ENCODE assay signal across 8 cellular contexts in genomic region chr9:129035838-129036237, GRCh38. TPM values are rescaled to one million over a fixed set of nuclear protein-coding genes. Genes with fewer than 3 reads are reported as not detected.
DNase-seq lines count a peak whose midpoint lies in the region; ATAC-seq, FAIRE-seq and TF ChIP-seq lines count a peak whose summit lies in the region.
"Not testable (repeated sequence)": the region's sequence is repeated elsewhere in the genome, so short reads cannot be mapped to it uniquely, and the experiment has no call there.

No MANE protein-coding gene starts in this region.

- POLR2A ChIA-PET in activated naive CD8-positive, alpha-beta T cell treated with anti-CD3 and anti-CD28 coated beads, Interleukin-2, amount 10 ng/mL, durations not matched to agents 7 days and 5 days (lab: Charles Lee) = interaction anchor here (1.0 to 1.7 kb wide), 8 partner anchors 8 to 206 kb away, joined by 3 to 10 read pairs (median 4); partner anchors contain the start of genes SH3GLB2 and SPOUT1

- H3K36me3 Mint-ChIP-seq in activated naive CD8-positive, alpha-beta T cell treated with anti-CD3 and anti-CD28 coated beads, Interleukin-2, amount 10 ng/mL, durations not matched to agents 7 days and 5 days; osteocyte (ENCODE audit: unreplicated experiment): not testable (repeated sequence)

- WGBS in tibial nerve, 2 donors = 45 to 60% methylated on average over 13 of the region's 13 CpGs

- not testable (repeated sequence) for H3K4me1 ChIP-seq in RWPE2 (ENCODE audit: insufficient read depth, poor library complexity, severe bottlenecking)
- peaks cover 0 to 34% (median 14%) of the 10 kb centered on the region in 4 donors for H3K4me1 ChIP-seq in tibial nerve

- not testable (repeated sequence) for H3K36me3 ChIP-seq in RWPE2 (ENCODE audit: low read depth); tibial nerve

- not testable (repeated sequence) for TF ChIP-seq EP300 in tibial nerve (IDR thresholded peaks at IDR 0.05)

- intact Hi-C loops in left colon (cut with DNase I, micrococcal nuclease) = not testable (repeated sequence)

- not testable (repeated sequence) for TF ChIP-seq POLR2A in tibial nerve (IDR thresholded peaks at IDR 0.05)

- H3K27ac ChIP-seq in RWPE2 (ENCODE audit: poor library complexity, severe bottlenecking) = not testable (repeated sequence)
- peak overlapping the region; percentile 45 to 85 (median 78) for H3K27ac ChIP-seq in tibial nerve

- ATAC-seq in HG03108 (IDR thresholded peaks at IDR 0.05; ENCODE audit: unreplicated experiment) = peak; percentile 1
- ATAC-seq in RWPE2 (ENCODE audit: low read depth) = not testable (repeated sequence)
- ATAC-seq in activated naive CD8-positive, alpha-beta T cell treated with anti-CD3 and anti-CD28 coated beads, Interleukin-2, amount 10 ng/mL, durations not matched to agents 7 days and 5 days (ENCODE audit: low read depth) = peak; percentile 12
- peak; percentile 18 for ATAC-seq in left colon

- H3K27me3 Mint-ChIP-seq in activated naive CD8-positive, alpha-beta T cell treated with anti-CD3 and anti-CD28 coated beads, Interleukin-2, amount 10 ng/mL, durations not matched to agents 7 days and 5 days; osteocyte (ENCODE audit: unreplicated experiment): not testable (repeated sequence)

- not testable (repeated sequence) for H3K27me3 ChIP-seq in RWPE2 (ENCODE audit: insufficient read depth, poor library complexity, severe bottlenecking); tibial nerve

- not testable (repeated sequence) for H3K9me3 Mint-ChIP-seq in activated naive CD8-positive, alpha-beta T cell treated with anti-CD3 and anti-CD28 coated beads, Interleukin-2, amount 10 ng/mL, durations not matched to agents 7 days and 5 days; osteocyte (ENCODE audit: unreplicated experiment)

- H3K9me3 ChIP-seq in RWPE2 (ENCODE audit: severe bottlenecking); tibial nerve: not testable (repeated sequence)

- TF ChIP-seq CTCF in D721Med (IDR thresholded peaks at IDR 0.05; ENCODE audit: insufficient read depth, missing control alignments); RWPE2 (IDR thresholded peaks at IDR 0.05; ENCODE audit: poor library complexity, severe bottlenecking); epithelial cell of esophagus (IDR thresholded peaks at IDR 0.05; ENCODE audit: insufficient read depth, low read depth, low read length, missing control alignments); osteocyte (IDR thresholded peaks at IDR 0.05); tibial nerve (IDR thresholded peaks at IDR 0.05): not testable (repeated sequence)

- peak overlapping the region; percentile 93 for H3K4me3 ChIP-seq in RWPE2 (ENCODE audit: severe bottlenecking)
- H3K4me3 ChIP-seq in epithelial cell of esophagus (ENCODE audit: low read length) = peak overlapping the region; percentile 81
- H3K4me3 ChIP-seq in tibial nerve = peak overlapping the region; percentile 70 to 96 (median 78)

- peak overlapping the region; percentile 68 for H3K27ac Mint-ChIP-seq in activated naive CD8-positive, alpha-beta T cell treated with anti-CD3 and anti-CD28 coated beads, Interleukin-2, amount 10 ng/mL, durations not matched to agents 7 days and 5 days
- peak overlapping the region; percentile 77 for H3K27ac Mint-ChIP-seq in osteocyte (ENCODE audit: unreplicated experiment)

- peak; percentile 45 for DNase-seq in D721Med (ENCODE audit: insufficient read length, low spot score)
- DNase-seq in RWPE2 (ENCODE audit: low spot score); activated naive CD8-positive, alpha-beta T cell treated with anti-CD3 and anti-CD28 coated beads, Interleukin-2, amount 10 ng/mL, durations not matched to agents 7 days and 5 days; epithelial cell of esophagus (ENCODE audit: low read depth); osteocyte (ENCODE audit: extremely low spot score, unreplicated experiment); tibial nerve (ENCODE audit: low spot score in 2 of 2): not testable (repeated sequence)
- DNase-seq in left colon = peak; percentile 34 to 47

- FAIRE-seq in D721Med (lab: Jason Lieb, UNC) = not testable (repeated sequence)

- peak overlapping the region; percentile 95 for H3K4me3 Mint-ChIP-seq in activated naive CD8-positive, alpha-beta T cell treated with anti-CD3 and anti-CD28 coated beads, Interleukin-2, amount 10 ng/mL, durations not matched to agents 7 days and 5 days
- peak overlapping the region; percentile 97 for H3K4me3 Mint-ChIP-seq in osteocyte (ENCODE audit: unreplicated experiment)

- H3K4me1 Mint-ChIP-seq in activated naive CD8-positive, alpha-beta T cell treated with anti-CD3 and anti-CD28 coated beads, Interleukin-2, amount 10 ng/mL, durations not matched to agents 7 days and 5 days = peaks cover 17% of the 10 kb centered on the region
- peaks cover 25% of the 10 kb centered on the region for H3K4me1 Mint-ChIP-seq in osteocyte (ENCODE audit: unreplicated experiment)

RNA-seq across cellular contexts. Expression of gene MIGA2, which starts 0.6 kb away (rescaled TPM):
- 10 to 100 TPM; 62.1 to 66.0 TPM for total RNA-seq in activated naive CD8-positive, alpha-beta T cell treated with anti-CD3 and anti-CD28 coated beads, Interleukin-2, amount 10 ng/mL, durations not matched to agents 7 days and 5 days
- 10 to 100 TPM; 68.3 to 71.3 TPM for total RNA-seq in left colon
- 27.5 and 29.9 TPM in 2 replicates for total RNA-seq in osteocyte
- 10 to 100 TPM; 25.3 to 56.7 (median 34.2) TPM for total RNA-seq in tibial nerve

RNA-seq across cellular contexts. Expression of gene SH3GLB2, which starts 7.7 kb away (rescaled TPM):
- 100 to 1,000 TPM in 1 of 2 experiments, 10 to 100 TPM in 1; 98.7 to 104 TPM for total RNA-seq in activated naive CD8-positive, alpha-beta T cell treated with anti-CD3 and anti-CD28 coated beads, Interleukin-2, amount 10 ng/mL, durations not matched to agents 7 days and 5 days
- total RNA-seq in left colon (100 to 1,000 TPM; 158 to 169 TPM), osteocyte (105 and 113 TPM in 2 replicates), tibial nerve (100 to 1,000 TPM; 117 to 175 (median 129) TPM)

RNA-seq across cellular contexts. Expression of gene DOLPP1, which starts 45.1 kb away (rescaled TPM):
- total RNA-seq in activated naive CD8-positive, alpha-beta T cell treated with anti-CD3 and anti-CD28 coated beads, Interleukin-2, amount 10 ng/mL, durations not matched to agents 7 days and 5 days = 10 to 100 TPM; 17.4 to 21.6 TPM
- 10 to 100 TPM; 44.4 to 53.1 TPM for total RNA-seq in left colon
- 13.3 and 19.3 TPM in 2 replicates for total RNA-seq in osteocyte
- 10 to 100 TPM in 1 of 4 donors, 1 to 10 TPM in 3; 4.7 to 12.0 (median 6.7) TPM for total RNA-seq in tibial nerve
